8 cellular contexts compared by ENCODE assay signal in genomic region chr3:17742092-17742836, GRCh38. TPM values are rescaled to one million over a fixed set of nuclear protein-coding genes. Genes with fewer than 3 reads are reported as not detected.
DNase-seq lines count a peak whose midpoint lies in the region; ATAC-seq, FAIRE-seq and TF ChIP-seq lines count a peak whose summit lies in the region.

TSS of gene TBC1D5 (minus strand) at chr3:17742631. CDS start at chr3:17508570, 234,061 bp downstream.

- DNase-seq in D721Med (ENCODE audit: insufficient read length, low spot score) (peak; percentile 27), PC-3 (peak; percentile 99), activated T-cell treated with anti-CD3 and anti-CD28 coated beads for 48 hours (ENCODE audit: low read depth) (peak; percentile 93)
- peak; percentile 49 to 91 for DNase-seq in stimulated activated CD8-positive, alpha-beta memory T cell treated with anti-CD3 and anti-CD28 coated beads, Interleukin-7, amount 100 ng/mL, for 4 hours (ENCODE audit: low read depth in 2 of 2)

- ATAC-seq in GM21447 (IDR thresholded peaks at IDR 0.05; ENCODE audit: unreplicated experiment) (peak; percentile 25), PC-3 (peak; percentile 32)

- no peaks in the 10 kb centered on the region for H4K20me1 ChIP-seq in PC-3 (ENCODE audit: low read length)

- under 1% methylated on average over 82 of the region's 82 CpGs for WGBS in HUES64
- WGBS in esophagus, 2 donors = 0% methylated on average over 77 to 82 of the region's 82 CpGs

- intact Hi-C loops in PC-3 (cut with micrococcal nuclease) = loop anchor here (1.0 to 10.0 kb wide), 4 partner anchors 69 to 353 kb away; no protein-coding TSS in a partner anchor

- no peak for TF ChIP-seq CTCF in D721Med (IDR thresholded peaks at IDR 0.05; ENCODE audit: insufficient read depth, missing control alignments)
- no peak for TF ChIP-seq CTCF in PC-3 (conservative IDR thresholded peaks at IDR 0.05; ENCODE audit: low read depth, low read length)

- H3K36me3 ChIP-seq in HUES64 (ENCODE audit: insufficient read depth, low read length) = no peaks in the 10 kb centered on the region
- H3K36me3 ChIP-seq in PC-3 (ENCODE audit: low read depth, low read length) = no peaks in the 10 kb centered on the region
- no peaks in the 10 kb centered on the region for H3K36me3 ChIP-seq in esophagus (ENCODE audit: control insufficient read depth in 2 of 2, insufficient read depth in 2 of 2, low read length in 1 of 2)
- no peaks in the 10 kb centered on the region for H3K36me3 ChIP-seq in muscle layer of duodenum (ENCODE audit: control insufficient read depth in 1 of 2, insufficient read depth in 2 of 2, low read length in 2 of 2)

- H3K79me2 ChIP-seq in PC-3 (ENCODE audit: low read length) = peaks cover 43% of the 10 kb centered on the region

- BruUV-seq in PC-3 (replicated peaks; lab: Mats Ljungman, UMichigan) = no TSS peak

- H3K27ac ChIP-seq in HUES64 (ENCODE audit: low read depth, low read length) = peak within 1 kb of the TSS; percentile 99
- H3K27ac ChIP-seq in PC-3 (ENCODE audit: low read length) = peak within 1 kb of the TSS; percentile 79
- peak within 1 kb of the TSS; percentile 97 to 100 for H3K27ac ChIP-seq in esophagus (ENCODE audit: low read depth in 2 of 2, low read length in 1 of 2)
- peak within 1 kb of the TSS; percentile 95 for H3K27ac ChIP-seq in muscle layer of duodenum (ENCODE audit: low read length)

- CTCF ChIA-PET in PC-3 (lab: Charles Lee) = interaction anchor here (0.6 to 2.2 kb wide), 5 partner anchors 93 to 1093 kb away, joined by 3 to 11 read pairs (median 6); no protein-coding TSS in a partner anchor

- FAIRE-seq in D721Med (lab: Jason Lieb, UNC) = no peak

- peaks cover 4% of the 10 kb centered on the region for H3F3A ChIP-seq in PC-3 (ENCODE audit: low read length, unreplicated experiment)

- H3K9me3 ChIP-seq in HUES64 (ENCODE audit: insufficient read depth, low read depth, low read length) = no peaks in the 10 kb centered on the region
- no peaks in the 10 kb centered on the region for H3K9me3 ChIP-seq in PC-3 (ENCODE audit: low read length)
- no peaks in the 10 kb centered on the region for H3K9me3 ChIP-seq in esophagus (ENCODE audit: control insufficient read depth in 2 of 2, insufficient read depth in 1 of 2, low read depth in 1 of 2, low read length in 1 of 2)
- no peaks in the 10 kb centered on the region for H3K9me3 ChIP-seq in muscle layer of duodenum (ENCODE audit: control insufficient read depth in 1 of 2, low read length in 2 of 2)

- peak within 1 kb of the TSS; percentile 88 for H2AFZ ChIP-seq in PC-3 (ENCODE audit: low read length)

- peak within 1 kb of the TSS; percentile 95 for H3K4me2 ChIP-seq in PC-3 (ENCODE audit: low read length)

- H3K4me1 ChIP-seq in HUES64 (ENCODE audit: insufficient read depth, low read length) = peaks cover 30% of the 10 kb centered on the region
- peaks cover 24% of the 10 kb centered on the region for H3K4me1 ChIP-seq in PC-3 (ENCODE audit: insufficient read depth, low read length)
- peaks cover 2 to 3% of the 10 kb centered on the region in 2 donors for H3K4me1 ChIP-seq in esophagus (ENCODE audit: control insufficient read depth in 2 of 2, insufficient read depth in 2 of 2, low read length in 1 of 2)
- peaks cover 8 to 29% of the 10 kb centered on the region in 2 donors for H3K4me1 ChIP-seq in muscle layer of duodenum (ENCODE audit: control insufficient read depth in 1 of 2, insufficient read depth in 2 of 2, low read length in 2 of 2)

- peak within 1 kb of the TSS; percentile 97 for H3K9ac ChIP-seq in HUES64 (ENCODE audit: low read depth, low read length)
- peak within 1 kb of the TSS; percentile 83 for H3K9ac ChIP-seq in PC-3 (ENCODE audit: low read length)

- H3K4me3 ChIP-seq in HUES64 (ENCODE audit: low read length) (peak within 1 kb of the TSS; percentile 78), PC-3 (ENCODE audit: low read length) (peak within 1 kb of the TSS; percentile 75), esophagus (ENCODE audit: low read depth in 1 of 2, low read length in 2 of 2) (peak within 1 kb of the TSS; percentile 77 to 85), muscle layer of duodenum (ENCODE audit: low read depth in 1 of 2, low read length in 2 of 2) (peak within 1 kb of the TSS; percentile 89 to 93)

- POLR2A ChIA-PET in PC-3 (lab: Charles Lee; ENCODE audit: unreplicated experiment) = interaction anchor here (0.6 to 0.9 kb wide), 6 partner anchors 40 to 1016 kb away, joined by 3 to 18 read pairs (median 4); no protein-coding TSS in a partner anchor

- H3K9me2 ChIP-seq in PC-3 (replicated peaks; ENCODE audit: low read length) = no peaks in the 10 kb centered on the region

- no peaks in the 10 kb centered on the region for H3K27me3 ChIP-seq in HUES64 (ENCODE audit: insufficient read depth, low read length)
- no peaks in the 10 kb centered on the region for H3K27me3 ChIP-seq in PC-3 (ENCODE audit: low read length)
- H3K27me3 ChIP-seq in esophagus (ENCODE audit: control insufficient read depth in 1 of 2, insufficient read depth in 2 of 2, low read length in 2 of 2) = no peaks in the 10 kb centered on the region
- no peaks in the 10 kb centered on the region for H3K27me3 ChIP-seq in muscle layer of duodenum (ENCODE audit: low read depth, low read length)

RNA-seq across cellular contexts. Expression of gene TBC1D5, which starts in this region (rescaled TPM):
- 22.8 TPM for polyA plus RNA-seq in HUES64 (2013, experiment 1 of 2)
- 29.2 TPM for polyA plus RNA-seq in HUES64 (2013, experiment 2 of 2)
- total RNA-seq in PC-3 (2014; rRNA removed) = 54.4 and 54.5 TPM in 2 replicates
- 1 to 10 TPM; 4.5 to 6.7 TPM for polyA plus RNA-seq in esophagus

Comparison
In these comparisons a context has a peak if more than half of its experiments do, and no peak if none do; other contexts are left out.
1. Peak in every context shown above with its lines: DNase-seq, ATAC-seq, H3K4me3 ChIP-seq and H3K27ac ChIP-seq.
2. DNase-seq: peak in every context shown above with its lines; median percentile 99 in PC-3; 93 in activated T-cell treated with anti-CD3 and anti-CD28 coated beads for 48 hours; 70 in stimulated activated CD8-positive, alpha-beta memory T cell treated with anti-CD3 and anti-CD28 coated beads, Interleukin-7, amount 100 ng/mL, for 4 hours; 27 in D721Med.